ENCODE assay signal across 33 cellular contexts in the genomic region with DNA sequence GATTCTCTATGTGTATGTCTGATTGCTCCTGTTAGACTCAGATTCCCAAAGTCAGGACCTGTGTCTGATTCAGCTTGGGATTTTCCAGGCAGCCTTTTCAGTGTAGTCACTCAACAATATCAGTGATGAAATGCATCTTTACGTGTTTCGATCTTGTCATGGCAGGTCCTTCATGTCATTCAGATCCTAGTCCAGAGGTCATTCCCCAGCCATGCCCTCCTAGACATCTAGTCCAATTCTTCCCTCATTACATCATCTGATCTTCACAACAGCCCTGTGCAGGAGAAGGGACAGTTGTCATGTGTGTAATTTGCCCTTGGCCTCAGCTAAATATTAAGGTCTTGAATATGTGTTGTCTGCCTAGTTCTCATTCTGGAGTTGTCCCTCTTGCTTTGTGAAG.
"Had no signal": no experiment of that assay in that cellular context is flagged by ENCODE, and none has a peak within 500 bp of the region (broad histone marks: within the 10 kb centered on the region; RNA-seq: fewer than 3 reads in every experiment).

No MANE protein-coding gene starts in this region.

- ATAC-seq: activated CD8-positive, alpha-beta T cell treated with anti-CD3 and anti-CD28 coated beads for 36 hours; activated T-cell treated with anti-CD3 and anti-CD28 coated beads, Interleukin-2, amount 50 U/mL, for 72 hours; activated T-helper 17 cell treated with anti-CD3 and anti-CD28 coated beads, Interleukin-2, amount 50 U/mL, for 72 hours; K562; PC-3; SK-N-SH treated with all-trans-retinoic acid at 6 μM for 48 hours; T-cell had no signal

- H3K4me3 ChIP-seq: ascending aorta, K562, Peyer's patch, SJSA1 had no signal

- H3K9me3 ChIP-seq: ascending aorta, Peyer's patch, SJSA1 had no signal

- DNase-seq: activated CD4-positive, alpha-beta T cell treated with anti-CD3 and anti-CD28 coated beads for 1 hour; activated CD4-positive, alpha-beta T cell treated with anti-CD3 and anti-CD28 coated beads for 48 hours; activated CD4-positive, alpha-beta T cell treated with anti-CD3 and anti-CD28 coated beads, Interleukin-2, amount 50 U/mL, for 4 hours; activated CD4-positive, CD25-positive, alpha-beta regulatory T cell; activated CD8-positive, alpha-beta T cell treated with anti-CD3 and anti-CD28 coated beads for 36 hours; activated effector memory CD4-positive, alpha-beta T cell treated with anti-CD3 and anti-CD28 coated beads, Interleukin-2, amount 50 U/mL, for 16 hours; activated naive CD4-positive, alpha-beta T cell; activated naive CD4-positive, alpha-beta T cell treated with anti-CD3 and anti-CD28 coated beads, Interleukin-2, amount 50 U/mL, for 16 hours; activated naive CD8-positive, alpha-beta T cell treated with anti-CD3 and anti-CD28 coated beads, Interleukin-2, amount 10 ng/mL, durations not matched to agents 7 days and 5 days; activated T-cell treated with anti-CD3 and anti-CD28 coated beads, Interleukin-2, amount 50 U/mL, for 1 hour; activated T-cell treated with anti-CD3 and anti-CD28 coated beads, Interleukin-2, amount 50 U/mL, for 72 hours; amygdala; NCI-H1105 treated with DMSO at 0.1 percent for 48 hours; NCI-H1436; NCI-H1694; NCI-H1930; NCI-H2081 treated with DMSO at 0.1 percent for 48 hours; NCI-H226; NCI-H446 treated with DMSO at 0.1 percent for 48 hours; NCI-H524 treated with DMSO at 0.1 percent for 48 hours; PC-3; Peyer's patch; RPMI8226; SHP77 treated with DMSO at 0.1 percent for 48 hours; T-cell; T-helper 2 cell; T-helper 9 cell had no signal

- H3K36me3 ChIP-seq: ascending aorta, Peyer's patch, SJSA1 had no signal

- H3K4me1 ChIP-seq: Peyer's patch had no signal

- H3K27me3 ChIP-seq: ascending aorta, Peyer's patch, SJSA1 had no signal

- H3K27ac ChIP-seq: ascending aorta, Peyer's patch, SJSA1, VCaP had no signal
